In the genomic region with DNA sequence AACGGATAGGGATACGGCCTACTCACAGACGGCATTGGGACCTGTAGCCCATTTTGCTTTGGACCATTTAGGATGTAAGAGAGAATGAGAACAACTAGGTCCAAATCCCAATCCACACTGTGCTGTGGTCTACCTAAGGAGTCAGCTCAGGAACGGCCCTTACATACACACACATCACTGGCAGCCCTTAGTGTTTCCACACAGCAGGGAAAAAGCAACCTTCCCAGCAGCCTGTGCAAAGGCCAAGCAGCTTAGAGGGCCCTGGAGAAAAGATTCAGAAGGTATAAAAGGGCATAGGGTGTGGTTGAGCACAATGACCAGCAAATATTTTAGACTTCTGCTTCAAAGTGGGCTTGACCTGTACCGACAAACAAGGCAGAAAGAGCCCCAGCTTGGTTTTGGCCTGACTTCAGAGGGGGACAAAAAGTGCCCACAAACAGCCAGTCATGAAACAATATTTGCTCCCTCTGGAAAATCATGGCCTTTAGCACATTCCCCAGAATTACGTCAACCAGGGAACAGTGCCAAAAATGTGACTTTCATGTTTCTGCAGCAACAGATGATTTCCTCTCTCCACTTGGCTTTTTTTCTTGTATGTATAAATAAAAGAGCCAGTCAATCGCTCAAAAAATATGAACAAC, we compare ENCODE assay signal across 13 cellular contexts.
DNase-seq lines count a peak whose midpoint lies in the region; ATAC-seq and TF ChIP-seq lines count a peak whose summit lies in the region.
"Had no signal": no experiment of that assay in that cellular context is flagged by ENCODE, and none has a peak within 500 bp of the region (broad histone marks: within the 10 kb centered on the region; RNA-seq: fewer than 3 reads in every experiment).

No MANE protein-coding gene starts in this region.

- no peak overlapping the region for H3K4ac ChIP-seq in IMR-90 (ENCODE audit: low read depth, low read length)

- in situ Hi-C loops in IMR-90 (cut with MboI; ENCODE audit: low sequenced_read_pairs), result no loop called here
- in situ Hi-C loops in brain microvascular endothelial cell (cut with HindIII; ENCODE audit: low pct_ligation_motif_present, low sequenced_read_pairs), result no loop called here

- DNase-seq in IMR-90 (peak; percentile 10), brain microvascular endothelial cell (peak; percentile 32), right atrium auricular region (ENCODE audit: low spot score) (peak; percentile 67), omental fat pad (ENCODE audit: low spot score) (no peak), Caco-2 (no peak)
- no peak for DNase-seq in activated CD4-positive, alpha-beta T cell treated with anti-CD3 and anti-CD28 coated beads for 48 hours
- DNase-seq: activated CD8-positive, alpha-beta memory T cell treated with anti-CD3 and anti-CD28 coated beads for 24 hours; activated naive CD8-positive, alpha-beta T cell treated with anti-CD3 and anti-CD28 coated beads, Interleukin-2, amount 50 U/mL, for 24 hours; MM.1S; NCI-H510A treated with DMSO at 0.1 percent for 48 hours; T-helper 2 cell had no signal

- no peak overlapping the region for H2BK15ac ChIP-seq in IMR-90 (ENCODE audit: low read depth, low read length)

- no peaks in the 10 kb centered on the region for H4K20me1 ChIP-seq in IMR-90 (ENCODE audit: insufficient read depth, low read length)

- no peak overlapping the region for H3K4me2 ChIP-seq in IMR-90 (ENCODE audit: low read depth, low read length)

- H3K14ac ChIP-seq in IMR-90 (replicated peaks; ENCODE audit: low read depth, low read length), result no peak overlapping the region

- no peak overlapping the region for H4K91ac ChIP-seq in IMR-90 (ENCODE audit: insufficient read depth, low read depth, low read length)

- H2BK20ac ChIP-seq in IMR-90 (ENCODE audit: low read depth, low read length), result no peak overlapping the region

- no peak for TF ChIP-seq CTCF in IMR-90 (conservative IDR thresholded peaks at IDR 0.05; ENCODE audit: low read depth, low read length)
- no peak for TF ChIP-seq CTCF in brain microvascular endothelial cell (IDR thresholded peaks at IDR 0.05; ENCODE audit: low read depth, low read length, missing control alignments)
- no peak for TF ChIP-seq CTCF in right atrium auricular region (IDR thresholded peaks at IDR 0.05)
- no peak for TF ChIP-seq CTCF in omental fat pad (IDR thresholded peaks at IDR 0.05)
- no peak for TF ChIP-seq CTCF in Caco-2 (IDR thresholded peaks at IDR 0.05; ENCODE audit: insufficient read depth in 1 of 2, low read depth in 1 of 2, low read length in 1 of 2, severe bottlenecking in 1 of 2, unreplicated experiment in 1 of 2)

- no peak overlapping the region for H2AK5ac ChIP-seq in IMR-90 (ENCODE audit: low read depth, low read length)

- intact Hi-C loops in IMR-90 (cut with micrococcal nuclease), result no loop called here
- intact Hi-C loops in Caco-2 (cut with micrococcal nuclease; ENCODE audit: unreplicated experiment), result no loop called here

- H3K56ac ChIP-seq in IMR-90 (ENCODE audit: extremely low read depth, insufficient read depth, low read length), result no peak overlapping the region

- H2BK5ac ChIP-seq in IMR-90 (ENCODE audit: low read depth, low read length, poor library complexity, severe bottlenecking), result no peak overlapping the region

- no peak overlapping the region for H3K9ac ChIP-seq in IMR-90 (ENCODE audit: low read depth, low read length)
- H3K9ac ChIP-seq in skeletal muscle tissue (ENCODE audit: low read depth in 1 of 3, low read length in 3 of 3), result no peak overlapping the region

- H3K4me1 ChIP-seq in IMR-90 (ENCODE audit: control insufficient read depth, insufficient read depth, low read length) (no peaks in the 10 kb centered on the region), right atrium auricular region (no peaks in the 10 kb centered on the region), skeletal muscle tissue (ENCODE audit: control insufficient read depth in 3 of 3, insufficient read depth in 3 of 3, low read length in 3 of 3) (peaks cover 0 to 7% (median 2%) of the 10 kb centered on the region in 3 donors), Caco-2 (no peaks in the 10 kb centered on the region)

- no peaks in the 10 kb centered on the region for H3K27me3 ChIP-seq in IMR-90 (ENCODE audit: control insufficient read depth, insufficient read depth, low read length)
- no peaks in the 10 kb centered on the region for H3K27me3 ChIP-seq in brain microvascular endothelial cell (replicated peaks)
- no peaks in the 10 kb centered on the region for H3K27me3 ChIP-seq in right atrium auricular region
- H3K27me3 ChIP-seq in skeletal muscle tissue (ENCODE audit: control insufficient read depth in 3 of 3, insufficient read depth in 3 of 3, low read length in 3 of 3), result no peaks in the 10 kb centered on the region
- H3K27me3 ChIP-seq in Caco-2 (replicated peaks; ENCODE audit: control insufficient read depth, insufficient read depth, low read length), result no peaks in the 10 kb centered on the region

- no peaks in the 10 kb centered on the region for H3K4me1 Mint-ChIP-seq in Caco-2 (ENCODE audit: low read depth, unreplicated experiment)
- H3K4me1 Mint-ChIP-seq: activated naive CD8-positive, alpha-beta T cell treated with anti-CD3 and anti-CD28 coated beads, Interleukin-2, amount 50 U/mL, for 24 hours had no signal

- dilution Hi-C loops in IMR-90 (cut with HindIII; ENCODE audit: low sequenced_read_pairs, unreplicated experiment), result no loop called here

- CTCF ChIA-PET in IMR-90 (lab: Yijun Ruan, JAX), result no interaction called here
- CTCF ChIA-PET in Caco-2 (lab: Charles Lee), result no interaction called here

- no peak overlapping the region for H3K18ac ChIP-seq in IMR-90 (ENCODE audit: low read depth, low read length)

- H3K9me3 ChIP-seq in IMR-90 (ENCODE audit: control insufficient read depth, insufficient read depth, low read length) (peaks cover 2% of the 10 kb centered on the region; the same call in 1 of the 2 replicates), right atrium auricular region (no peaks in the 10 kb centered on the region), skeletal muscle tissue (ENCODE audit: control insufficient read depth in 3 of 3, low read length in 3 of 3) (no peaks in the 10 kb centered on the region), Caco-2 (no peaks in the 10 kb centered on the region)

- ATAC-seq in IMR-90 (ENCODE audit: low read depth) (no peak), omental fat pad (ENCODE audit: low FRiP score) (no peak), GM19452 (IDR thresholded peaks at IDR 0.05; ENCODE audit: unreplicated experiment) (no peak)
- ATAC-seq: activated naive CD8-positive, alpha-beta T cell treated with anti-CD3 and anti-CD28 coated beads, Interleukin-2, amount 50 U/mL, for 24 hours had no signal

- H2AFZ ChIP-seq in IMR-90 (replicated peaks; ENCODE audit: low read length, poor library complexity), result no peak overlapping the region

- no peaks in the 10 kb centered on the region for H3K79me1 ChIP-seq in IMR-90 (ENCODE audit: low read depth in 1 of 2, low read length in 2 of 2)

- no peak for TF ChIP-seq RAD21 in IMR-90 (IDR thresholded peaks at IDR 0.05; ENCODE audit: low read length)

- no peak overlapping the region for H3K23ac ChIP-seq in IMR-90 (ENCODE audit: low read depth, low read length)

- H4K5ac ChIP-seq in IMR-90 (ENCODE audit: low read depth, low read length), result no peak overlapping the region

- no peak overlapping the region for H2AK9ac ChIP-seq in IMR-90 (replicated peaks; ENCODE audit: low read depth, low read length, poor library complexity)

- H3K4me3 ChIP-seq in IMR-90 (ENCODE audit: insufficient read depth, low read depth, low read length), result no peak overlapping the region
- H3K4me3 ChIP-seq in brain microvascular endothelial cell (ENCODE audit: low read depth, low read length), result no peak overlapping the region
- H3K4me3 ChIP-seq in right atrium auricular region, result no peak overlapping the region
- H3K4me3 ChIP-seq in skeletal muscle tissue (ENCODE audit: low read length in 3 of 3), result no peak overlapping the region
- H3K4me3 ChIP-seq in Caco-2 (ENCODE audit: low read depth, low read length), result no peak overlapping the region

- no CpG with 5 or more reads among the region's 7 CpGs for WGBS in IMR-90 (ENCODE audit: extremely low coverage in 2 of 2, insufficient read length in 1 of 2), 2 experiments

- no peaks in the 10 kb centered on the region for H3K9me3 Mint-ChIP-seq in Caco-2 (ENCODE audit: unreplicated experiment)
- H3K9me3 Mint-ChIP-seq: activated naive CD8-positive, alpha-beta T cell treated with anti-CD3 and anti-CD28 coated beads, Interleukin-2, amount 50 U/mL, for 24 hours had no signal

- POLR2A ChIA-PET in IMR-90 (lab: Charles Lee; ENCODE audit: unreplicated experiment) (no interaction called here), Caco-2 (lab: Charles Lee) (no interaction called here)

- no peak overlapping the region for H3K27ac Mint-ChIP-seq in Caco-2 (ENCODE audit: unreplicated experiment)
- H3K27ac Mint-ChIP-seq: activated naive CD8-positive, alpha-beta T cell treated with anti-CD3 and anti-CD28 coated beads, Interleukin-2, amount 50 U/mL, for 24 hours had no signal

- no peaks in the 10 kb centered on the region for H3K36me3 Mint-ChIP-seq in Caco-2 (ENCODE audit: insufficient read depth, unreplicated experiment)

- no peaks in the 10 kb centered on the region for H3K9me1 ChIP-seq in IMR-90 (ENCODE audit: insufficient read depth, low read length)

- H3K36me3 ChIP-seq in IMR-90 (ENCODE audit: control insufficient read depth, insufficient read depth, low read length), result no peaks in the 10 kb centered on the region
- H3K36me3 ChIP-seq in brain microvascular endothelial cell (replicated peaks), result no peaks in the 10 kb centered on the region
- no peaks in the 10 kb centered on the region for H3K36me3 ChIP-seq in right atrium auricular region
- no peaks in the 10 kb centered on the region for H3K36me3 ChIP-seq in skeletal muscle tissue (ENCODE audit: control insufficient read depth in 3 of 3, insufficient read depth in 3 of 3, low read length in 3 of 3)
- H3K36me3 ChIP-seq in Caco-2 (ENCODE audit: control insufficient read depth, insufficient read depth, low read length), result no peaks in the 10 kb centered on the region

- H4K8ac ChIP-seq in IMR-90 (ENCODE audit: low read depth in 2 of 2, low read length in 2 of 2), result no peak overlapping the region

- no peak for TF ChIP-seq POLR2A in IMR-90 (IDR thresholded peaks at IDR 0.05; ENCODE audit: low read depth, low read length)

- no peak overlapping the region for H3K4me3 Mint-ChIP-seq in Caco-2 (ENCODE audit: unreplicated experiment)
- H3K4me3 Mint-ChIP-seq: activated naive CD8-positive, alpha-beta T cell treated with anti-CD3 and anti-CD28 coated beads, Interleukin-2, amount 50 U/mL, for 24 hours had no signal

- no peaks in the 10 kb centered on the region for H3K27me3 Mint-ChIP-seq in Caco-2 (ENCODE audit: insufficient read depth, unreplicated experiment)
- H3K27me3 Mint-ChIP-seq: activated naive CD8-positive, alpha-beta T cell treated with anti-CD3 and anti-CD28 coated beads, Interleukin-2, amount 50 U/mL, for 24 hours had no signal

- BruUV-seq in IMR-90 (replicated peaks; lab: Mats Ljungman, UMichigan), result no TSS peak
- BruUV-seq in Caco-2 (replicated peaks; lab: Mats Ljungman, UMichigan), result no TSS peak

- H3K27ac ChIP-seq in IMR-90 (ENCODE audit: insufficient read depth, low read length), result no peak overlapping the region
- no peak overlapping the region for H3K27ac ChIP-seq in brain microvascular endothelial cell
- peak overlapping the region in 1 of 2 donors; percentile 37 for H3K27ac ChIP-seq in right atrium auricular region
- peak overlapping the region; percentile 33 for H3K27ac ChIP-seq in skeletal muscle tissue (ENCODE audit: low read depth, low read length)

- no peak overlapping the region for H2BK120ac ChIP-seq in IMR-90 (ENCODE audit: low read depth, low read length)

Comparison
In these comparisons a context has a peak if more than half of its experiments do, and no peak if none do; other contexts are left out.
1. DNase-seq: peak in IMR-90 (single experiment), brain microvascular endothelial cell (single experiment) and right atrium auricular region (single experiment); none in activated CD4-positive, alpha-beta T cell treated with anti-CD3 and anti-CD28 coated beads for 48 hours (single experiment), omental fat pad (single experiment) and Caco-2 (0 of 2).